In the genomic region with DNA sequence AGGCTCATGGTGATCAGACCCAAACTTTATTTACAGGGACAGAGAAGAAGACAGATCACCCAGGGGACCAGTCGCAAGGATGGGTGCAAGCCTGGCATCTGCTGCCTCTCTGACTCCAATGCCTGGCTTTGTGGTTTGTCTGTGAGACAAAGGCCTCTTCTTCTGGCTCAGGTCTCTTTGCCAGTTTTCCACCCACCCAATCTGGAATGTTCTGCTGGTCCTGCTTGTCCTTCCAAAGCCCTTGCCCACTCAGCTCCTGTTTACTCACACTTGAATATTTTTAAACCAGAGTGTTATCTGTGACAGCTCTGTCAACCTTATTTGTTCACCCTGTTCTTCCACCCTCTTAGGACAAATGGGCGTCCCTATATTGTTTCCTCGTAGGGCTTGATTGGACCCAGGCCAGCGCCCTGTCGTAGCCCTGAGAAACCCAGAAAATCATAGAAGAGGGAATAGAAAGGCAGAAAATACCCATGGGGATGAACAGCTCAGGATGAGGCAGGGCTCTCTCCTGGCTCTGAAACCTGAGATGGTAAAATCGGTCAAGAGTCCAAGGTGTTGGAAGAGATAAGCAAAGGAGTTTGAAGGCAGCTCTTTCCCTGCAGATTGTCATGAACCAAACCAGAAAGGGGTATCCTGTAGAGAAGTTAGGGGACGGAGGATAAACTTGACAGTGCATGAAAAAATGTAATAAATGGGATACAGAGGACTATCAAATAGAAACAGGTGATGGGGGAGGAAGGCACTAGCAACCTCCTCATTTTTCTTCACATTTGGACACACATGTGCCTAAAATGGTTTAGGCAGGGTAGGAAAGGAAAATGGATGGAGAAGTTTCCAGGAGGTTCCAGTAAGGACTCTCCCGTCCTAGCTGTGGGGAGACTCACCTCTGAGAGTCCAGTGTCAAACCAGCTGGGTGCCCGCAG, we compare ENCODE assay signal across 11 cellular contexts. TPM values are rescaled to one million over a fixed set of nuclear protein-coding genes. Genes with fewer than 3 reads are reported as not detected.
A peak's percentile ranks its signal among the peaks of the same experiment; 100 is the strongest.
DNase-seq lines count a peak whose midpoint lies in the region; ATAC-seq and TF ChIP-seq lines count a peak whose summit lies in the region.
"Had no signal": no experiment of that assay in that cellular context is flagged by ENCODE, and none has a peak within 500 bp of the region (broad histone marks: within the 10 kb centered on the region; RNA-seq: fewer than 3 reads in every experiment).

No MANE protein-coding gene starts in this region.

- H3K4me1 ChIP-seq in left ventricle myocardium inferior, result peaks cover 60% of the 10 kb centered on the region

- H3K9me3 ChIP-seq in left ventricle myocardium inferior (replicated peaks), result no peaks in the 10 kb centered on the region

- H3K4me3 ChIP-seq in left ventricle myocardium inferior, result peak overlapping the region; percentile 77

- H3K27me3 ChIP-seq in left ventricle myocardium inferior (ENCODE audit: low read depth), result peaks cover 15% of the 10 kb centered on the region

- ATAC-seq in HG03095 (IDR thresholded peaks at IDR 0.05; ENCODE audit: unreplicated experiment), result no peak
- ATAC-seq in HG03571 (IDR thresholded peaks at IDR 0.05; ENCODE audit: unreplicated experiment), result no peak

- H3K27ac ChIP-seq in angular gyrus (ENCODE audit: low read depth, low read length), result peak overlapping the region; percentile 97
- H3K27ac ChIP-seq in left ventricle myocardium inferior (replicated peaks), result peak overlapping the region; percentile 99

- H3K36me3 ChIP-seq in left ventricle myocardium inferior, result peaks cover 22% of the 10 kb centered on the region

- intact Hi-C loops in left ventricle myocardium inferior (cut with micrococcal nuclease) (no loop called here), posterior cingulate gyrus (cut with DNase I) (loop anchor here (5.0 kb wide), 1 partner anchor 34 kb away; a partner anchor contains a TSS)

- DNase-seq in AG08395 (ENCODE audit: low spot score), result peak; percentile 19
- DNase-seq in left ventricle myocardium inferior, result peak; percentile 28
- DNase-seq in posterior cingulate gyrus, result peak; percentile 56 to 97 (median 81)
- no peak for DNase-seq in activated T-cell treated with anti-CD3 and anti-CD28 coated beads for 4 hours
- no peak for DNase-seq in NCI-H1436 treated with DMSO at 0.1 percent for 48 hours (lab: John Stamatoyannopoulos, UW)
- DNase-seq: naive B cell had no signal

- no peak for TF ChIP-seq CTCF in left ventricle myocardium inferior (IDR thresholded peaks at IDR 0.05; ENCODE audit: borderline replicate concordance)

RNA-seq across cellular contexts. Expression of a gene that starts 0.7 kb away (rescaled TPM):
- 6,704 TPM for total RNA-seq in left ventricle myocardium inferior
- total RNA-seq: activated CD8-positive, alpha-beta memory T cell treated with anti-CD3 and anti-CD28 coated beads for 36 hours; B cell had no signal

RNA-seq across cellular contexts. Expression of a gene that starts 1.6 kb away (rescaled TPM):
- total RNA-seq in left ventricle myocardium inferior, result 36.5 TPM
- total RNA-seq: activated CD8-positive, alpha-beta memory T cell treated with anti-CD3 and anti-CD28 coated beads for 36 hours; B cell had no signal

RNA-seq across cellular contexts. Expression of a gene that starts 7.8 kb away (rescaled TPM):
- 1.2 TPM for total RNA-seq in left ventricle myocardium inferior
- total RNA-seq: activated CD8-positive, alpha-beta memory T cell treated with anti-CD3 and anti-CD28 coated beads for 36 hours; B cell had no signal

RNA-seq across cellular contexts. Expression of a gene that starts 26.2 kb away (rescaled TPM):
- 20.2 TPM for total RNA-seq in left ventricle myocardium inferior

RNA-seq across cellular contexts. Expression of a gene that starts 31.6 kb away (rescaled TPM):
- 26.0 TPM for total RNA-seq in left ventricle myocardium inferior

Comparison
In these comparisons a context has a peak if more than half of its experiments do, and no peak if none do; other contexts are left out.
1. DNase-seq: peak in AG08395 (single experiment), left ventricle myocardium inferior (single experiment) and posterior cingulate gyrus (10 of 10); none in activated T-cell treated with anti-CD3 and anti-CD28 coated beads for 4 hours (single experiment) and NCI-H1436 treated with DMSO at 0.1 percent for 48 hours (single experiment).